Comparison of ENCODE assay signal across 9 cellular contexts in genomic region chr10:29688230-29688634, GRCh38. TPM values are rescaled to one million over a fixed set of nuclear protein-coding genes. Genes with fewer than 3 reads are reported as not detected.
DNase-seq lines count a peak whose midpoint lies in the region; ATAC-seq and TF ChIP-seq lines count a peak whose summit lies in the region.
"Had no signal": no experiment of that assay in that cellular context is flagged by ENCODE, and none has a peak within 500 bp of the region (broad histone marks: within the 10 kb centered on the region; RNA-seq: fewer than 3 reads in every experiment).

No MANE protein-coding gene starts in this region.

- H3K27me3 ChIP-seq in right lobe of liver (no peaks in the 10 kb centered on the region), upper lobe of right lung (no peaks in the 10 kb centered on the region)

- no peak for TF ChIP-seq POLR2A in right lobe of liver (IDR thresholded peaks at IDR 0.05)

- TF ChIP-seq CTCF in right lobe of liver (IDR thresholded peaks at IDR 0.05), result no peak
- no peak for TF ChIP-seq CTCF in upper lobe of right lung (IDR thresholded peaks at IDR 0.05)

- no peaks in the 10 kb centered on the region for H3K27me3 Mint-ChIP-seq in activated CD4-positive, alpha-beta T cell treated with anti-CD3 and anti-CD28 coated beads, Interleukin-2, amount 10 ng/mL, durations not matched to agents 7 days and 5 days

- H3K4me1 ChIP-seq in right lobe of liver (peaks cover 0 to 18% (median 0%) of the 10 kb centered on the region in 4 donors), upper lobe of right lung (peaks cover 32% of the 10 kb centered on the region)

- peak overlapping the region; percentile 15 for H3K27ac Mint-ChIP-seq in activated CD4-positive, alpha-beta T cell treated with anti-CD3 and anti-CD28 coated beads, Interleukin-2, amount 10 ng/mL, durations not matched to agents 7 days and 5 days

- peaks cover 35% of the 10 kb centered on the region for H3K36me3 Mint-ChIP-seq in activated CD4-positive, alpha-beta T cell treated with anti-CD3 and anti-CD28 coated beads, Interleukin-2, amount 10 ng/mL, durations not matched to agents 7 days and 5 days (ENCODE audit: low read depth)

- no peaks in the 10 kb centered on the region for H3K9me3 ChIP-seq in right lobe of liver
- no peaks in the 10 kb centered on the region for H3K9me3 ChIP-seq in upper lobe of right lung

- H3K4me3 Mint-ChIP-seq in activated CD4-positive, alpha-beta T cell treated with anti-CD3 and anti-CD28 coated beads, Interleukin-2, amount 10 ng/mL, durations not matched to agents 7 days and 5 days, result no peak overlapping the region

- CTCF ChIA-PET in activated CD4-positive, alpha-beta T cell treated with anti-CD3 and anti-CD28 coated beads, Interleukin-2, amount 10 ng/mL, durations not matched to agents 7 days and 5 days (lab: Charles Lee), result no interaction called here

- intact Hi-C loops in right lobe of liver (cut with DNase I), result no loop called here
- intact Hi-C loops in upper lobe of right lung (cut with DNase I), result no loop called here

- H3K36me3 ChIP-seq in right lobe of liver (peaks cover 0 to 3% (median 0%) of the 10 kb centered on the region in 4 donors), upper lobe of right lung (peaks cover 16% of the 10 kb centered on the region)

- 48% methylated on average over 6 of the region's 7 CpGs for WGBS in right lobe of liver (ENCODE audit: insufficient coverage, low coverage, low lambda C conversion rate, missing lambda C conversion rate)

- peak; percentile 35 to 60 (median 58) for ATAC-seq in right lobe of liver
- ATAC-seq in upper lobe of right lung, result peak; percentile 64
- no peak for ATAC-seq in HG02938 (IDR thresholded peaks at IDR 0.05; ENCODE audit: unreplicated experiment)

- H3K27ac ChIP-seq in right lobe of liver (no peak overlapping the region), upper lobe of right lung (peak overlapping the region; percentile 67)

- DNase-seq in activated CD4-positive, alpha-beta T cell treated with anti-CD3 and anti-CD28 coated beads, Interleukin-2, amount 10 ng/mL, durations not matched to agents 7 days and 5 days, result no peak
- no peak for DNase-seq in activated CD4-positive, alpha-beta T cell treated with anti-CD3 and anti-CD28 coated beads, Interleukin-2, amount 50 U/mL, for 48 hours
- DNase-seq in astrocyte of the hippocampus (ENCODE audit: low read depth, low spot score) (peak; percentile 61), right lobe of liver (no peak), upper lobe of right lung (no peak), ureter (ENCODE audit: low spot score) (no peak)
- DNase-seq in activated CD4-positive, alpha-beta T cell treated with anti-CD3 and anti-CD28 coated beads for 1 hour, result no peak
- DNase-seq: left cardiac atrium had no signal

- H3K4me1 Mint-ChIP-seq in activated CD4-positive, alpha-beta T cell treated with anti-CD3 and anti-CD28 coated beads, Interleukin-2, amount 10 ng/mL, durations not matched to agents 7 days and 5 days, result peaks cover 39% of the 10 kb centered on the region

- H3K4me3 ChIP-seq in right lobe of liver (no peak overlapping the region), upper lobe of right lung (peak overlapping the region; percentile 9)

- POLR2A ChIA-PET in activated CD4-positive, alpha-beta T cell treated with anti-CD3 and anti-CD28 coated beads, Interleukin-2, amount 10 ng/mL, durations not matched to agents 7 days and 5 days (lab: Charles Lee), result no interaction called here

- peaks cover 10% of the 10 kb centered on the region for H3K9me3 Mint-ChIP-seq in activated CD4-positive, alpha-beta T cell treated with anti-CD3 and anti-CD28 coated beads, Interleukin-2, amount 10 ng/mL, durations not matched to agents 7 days and 5 days

RNA-seq across cellular contexts. Expression of gene SVIL, which starts 53.5 kb away (rescaled TPM):
- 10 to 100 TPM; 22.6 to 26.8 TPM for total RNA-seq in activated CD4-positive, alpha-beta T cell treated with anti-CD3 and anti-CD28 coated beads, Interleukin-2, amount 10 ng/mL, durations not matched to agents 7 days and 5 days
- total RNA-seq in right lobe of liver (10 to 100 TPM; 12.3 to 15.1 (median 13.6) TPM), upper lobe of right lung (106 TPM), ureter (209 TPM)
